14 cellular contexts compared by ENCODE assay signal in the genomic region with DNA sequence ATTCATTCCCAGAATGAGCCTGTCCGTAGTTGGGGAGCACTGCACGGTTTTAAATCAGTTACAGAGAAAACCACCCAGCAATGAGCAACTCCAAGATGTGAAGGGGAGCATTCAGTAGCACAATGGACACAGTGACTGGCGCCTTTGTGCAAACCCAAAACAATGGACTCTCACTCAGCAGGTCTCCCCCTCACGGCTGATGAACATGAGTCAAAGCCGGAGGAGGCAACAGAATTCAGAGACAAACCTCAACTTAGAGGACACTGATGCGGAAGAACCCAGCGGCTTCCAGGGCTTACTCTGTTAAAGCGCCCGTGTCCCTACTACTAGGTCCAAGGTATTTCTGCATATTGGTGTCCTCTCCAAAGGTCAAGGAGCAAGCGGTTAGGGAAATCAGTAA. TPM values are rescaled to one million over a fixed set of nuclear protein-coding genes. Genes with fewer than 3 reads are reported as not detected.
DNase-seq lines count a peak whose midpoint lies in the region; ATAC-seq and TF ChIP-seq lines count a peak whose summit lies in the region.
"Had no signal": no experiment of that assay in that cellular context is flagged by ENCODE, and none has a peak within 500 bp of the region (broad histone marks: within the 10 kb centered on the region; RNA-seq: fewer than 3 reads in every experiment).

No MANE protein-coding gene starts in this region.

- CTCF ChIA-PET in IMR-90 (lab: Yijun Ruan, JAX), result no interaction called here

- no peak overlapping the region for H2BK15ac ChIP-seq in IMR-90 (ENCODE audit: low read depth, low read length)

- H2BK20ac ChIP-seq in IMR-90 (ENCODE audit: low read depth, low read length), result no peak overlapping the region

- H2AK5ac ChIP-seq in IMR-90 (ENCODE audit: low read depth, low read length), result no peak overlapping the region

- H4K8ac ChIP-seq in IMR-90 (ENCODE audit: low read depth in 2 of 2, low read length in 2 of 2), result no peak overlapping the region

- H2AFZ ChIP-seq in IMR-90 (replicated peaks; ENCODE audit: low read length, poor library complexity), result no peak overlapping the region
- H2AFZ ChIP-seq: parathyroid adenoma had no signal

- no peak overlapping the region for H3K9ac ChIP-seq in IMR-90 (ENCODE audit: low read depth, low read length)
- H3K9ac ChIP-seq: parathyroid adenoma had no signal

- no peak overlapping the region for H3K18ac ChIP-seq in IMR-90 (ENCODE audit: low read depth, low read length)

- H3K79me1 ChIP-seq in IMR-90 (ENCODE audit: low read depth in 1 of 2, low read length in 2 of 2), result no peaks in the 10 kb centered on the region

- 83% methylated on average over 1 of the region's 10 CpGs; no CpG with 5 or more reads in 1 of the 2 experiments for WGBS in IMR-90 (ENCODE audit: extremely low coverage in 2 of 2, insufficient read length in 1 of 2), 2 experiments
- 81 to 90% (median 87%) methylated on average over 10 of the region's 10 CpGs for WGBS in spleen, 5 donors
- WGBS in body of pancreas, 2 donors, result 60 to 63% methylated on average over 7 to 10 of the region's 10 CpGs

- BruUV-seq in IMR-90 (replicated peaks; lab: Mats Ljungman, UMichigan), result no TSS peak

- ATAC-seq in IMR-90 (ENCODE audit: low read depth), result no peak
- ATAC-seq in body of pancreas, result no peak

- no peak overlapping the region for H3K23ac ChIP-seq in IMR-90 (ENCODE audit: low read depth, low read length)

- H2BK120ac ChIP-seq in IMR-90 (ENCODE audit: low read depth, low read length), result no peak overlapping the region

- POLR2A ChIA-PET in IMR-90 (lab: Charles Lee; ENCODE audit: unreplicated experiment), result no interaction called here

- intact Hi-C loops in IMR-90 (cut with micrococcal nuclease), result no loop called here
- intact Hi-C loops in spleen (cut with DNase I; ENCODE audit: low total_unique reads), result no loop called here
- intact Hi-C loops in body of pancreas (cut with DNase I), result no loop called here

- no peak overlapping the region for H2BK5ac ChIP-seq in IMR-90 (ENCODE audit: low read depth, low read length, poor library complexity, severe bottlenecking)

- in situ Hi-C loops in IMR-90 (cut with MboI; ENCODE audit: low sequenced_read_pairs), result no loop called here

- no peak for TF ChIP-seq RAD21 in IMR-90 (IDR thresholded peaks at IDR 0.05; ENCODE audit: low read length)

- H2AK9ac ChIP-seq in IMR-90 (replicated peaks; ENCODE audit: low read depth, low read length, poor library complexity), result no peak overlapping the region

- H4K5ac ChIP-seq in IMR-90 (ENCODE audit: low read depth, low read length), result no peak overlapping the region

- H4K91ac ChIP-seq in IMR-90 (ENCODE audit: insufficient read depth, low read depth, low read length), result no peak overlapping the region

- H3K4ac ChIP-seq in IMR-90 (ENCODE audit: low read depth, low read length), result no peak overlapping the region

- peak overlapping the region; percentile 5; the same call in 1 of the 2 replicates for H3K14ac ChIP-seq in IMR-90 (replicated peaks; ENCODE audit: low read depth, low read length)

- H3K9me3 ChIP-seq in IMR-90 (ENCODE audit: control insufficient read depth, insufficient read depth, low read length) (no peaks in the 10 kb centered on the region), spleen (no peaks in the 10 kb centered on the region), body of pancreas (no peaks in the 10 kb centered on the region)

- no peak for TF ChIP-seq CTCF in IMR-90 (conservative IDR thresholded peaks at IDR 0.05; ENCODE audit: low read depth, low read length)
- TF ChIP-seq CTCF in spleen (IDR thresholded peaks at IDR 0.05 in 8 of 11, conservative IDR thresholded peaks at IDR 0.05 in 3 of 11), result no peak
- no peak for TF ChIP-seq CTCF in body of pancreas (IDR thresholded peaks at IDR 0.05)

- H3K27me3 ChIP-seq in IMR-90 (ENCODE audit: control insufficient read depth, insufficient read depth, low read length) (no peaks in the 10 kb centered on the region), spleen (replicated peaks in 1 of 7) (no peaks in the 10 kb centered on the region), body of pancreas (no peaks in the 10 kb centered on the region)

- DNase-seq in IMR-90 (no peak), amygdala (lab: John Stamatoyannopoulos, UW) (peak in 46 of 56 donors; percentile 25 to 89 (median 65)), inferior parietal cortex (ENCODE audit: extremely low spot score) (peak; percentile 79), superior temporal gyrus (ENCODE audit: extremely low spot score) (peak; percentile 95), spleen (no peak), erythroblast (lab: John Stamatoyannopoulos, UW) (no peak), body of pancreas (no peak)
- DNase-seq: DMS 273 treated with DMSO at 0.1 percent for 48 hours; endodermal cell; NCI-H526 treated with DMSO at 0.1 percent for 48 hours; stimulated activated CD4-positive, alpha-beta T cell treated with anti-CD3 and anti-CD28 coated beads, Interleukin-4, amount 100 ng/mL, for 1 hour; stimulated activated naive CD4-positive, alpha-beta T cell had no signal

- no peak for TF ChIP-seq POLR2A in IMR-90 (IDR thresholded peaks at IDR 0.05; ENCODE audit: low read depth, low read length)
- no peak for TF ChIP-seq POLR2A in spleen (IDR thresholded peaks at IDR 0.05)
- no peak for TF ChIP-seq POLR2A in erythroblast (IDR thresholded peaks at IDR 0.05; ENCODE audit: low read length)
- TF ChIP-seq POLR2A in body of pancreas (IDR thresholded peaks at IDR 0.05), result no peak

- H3K4me1 ChIP-seq in IMR-90 (ENCODE audit: control insufficient read depth, insufficient read depth, low read length) (peaks cover 7% of the 10 kb centered on the region), spleen (peaks cover 18 to 51% (median 42%) of the 10 kb centered on the region in 6 donors), body of pancreas (no peaks in the 10 kb centered on the region)

- H4K20me1 ChIP-seq in IMR-90 (ENCODE audit: insufficient read depth, low read length), result no peaks in the 10 kb centered on the region

- no peak overlapping the region for H3K56ac ChIP-seq in IMR-90 (ENCODE audit: extremely low read depth, insufficient read depth, low read length)

- no peak overlapping the region for H3K4me2 ChIP-seq in IMR-90 (ENCODE audit: low read depth, low read length)

- dilution Hi-C loops in IMR-90 (cut with HindIII; ENCODE audit: low sequenced_read_pairs, unreplicated experiment), result no loop called here

- no peak overlapping the region for H3K27ac ChIP-seq in IMR-90 (ENCODE audit: insufficient read depth, low read length)
- no peak overlapping the region for H3K27ac ChIP-seq in spleen
- H3K27ac ChIP-seq in body of pancreas, result no peak overlapping the region
- H3K27ac ChIP-seq: parathyroid adenoma had no signal

- 0 out of 2 replicates have a peak, but pooled peaks cover 3% of the 10 kb centered on the region for H3K9me1 ChIP-seq in IMR-90 (ENCODE audit: insufficient read depth, low read length)

- H3K4me3 ChIP-seq in IMR-90 (ENCODE audit: insufficient read depth, low read depth, low read length) (no peak overlapping the region), spleen (no peak overlapping the region), body of pancreas (no peak overlapping the region)
- H3K4me3 ChIP-seq: lung had no signal

- H3K36me3 ChIP-seq in IMR-90 (ENCODE audit: control insufficient read depth, insufficient read depth, low read length) (0 out of 2 replicates have a peak, but pooled peaks cover 1% of the 10 kb centered on the region), spleen (peaks cover 0 to 10% (median 3%) of the 10 kb centered on the region in 6 donors), body of pancreas (replicated peaks in 1 of 2; ENCODE audit: insufficient read depth in 1 of 2, low read depth in 2 of 2) (no peaks in the 10 kb centered on the region)

TF ChIP-seq in IMR-90, 13 proteins besides CTCF, POLR2A, EP300 and RAD21:
- TF ChIP-seq RFX5 (IDR thresholded peaks at IDR 0.05; ENCODE audit: low read depth, low read length) (no peak), MAZ (IDR thresholded peaks at IDR 0.05; ENCODE audit: borderline replicate concordance, low read depth, low read length) (no peak)

RNA-seq across cellular contexts. Expression of gene PLEKHF1, which starts 17.7 kb away (rescaled TPM):
- total RNA-seq in IMR-90 (2012; rRNA removed) (4.7 and 5.0 TPM in 2 replicates), spleen (10 to 100 TPM; 12.4 to 28.0 (median 18.5) TPM), body of pancreas (10 to 100 TPM; 13.5 to 16.5 TPM)
- polyA plus RNA-seq in IMR-90 (2012; rRNA removed) (6.6 and 7.2 TPM in 2 replicates), spleen (10 to 100 TPM in 2 of 3 donors, 1 to 10 TPM in 1; 9.7 to 18.6 (median 10.7) TPM)
- polyA plus RNA-seq in IMR-90 (2012; cell fraction: cytosol; rRNA removed), result 7.0 and 12.9 TPM in 2 replicates
- polyA plus RNA-seq in IMR-90 (2012; cell fraction: nucleus; rRNA removed; ENCODE audit: low replicate concordance), result 10.8 and 25.4 TPM in 2 replicates

RNA-seq across cellular contexts. Expression of gene C19orf12, which starts 32.1 kb away (rescaled TPM):
- total RNA-seq in IMR-90 (2012; rRNA removed), result 16.3 and 19.2 TPM in 2 replicates
- 24.0 and 24.2 TPM in 2 replicates for polyA plus RNA-seq in IMR-90 (2012; rRNA removed)
- polyA plus RNA-seq in IMR-90 (2012; cell fraction: cytosol; rRNA removed), result 16.3 and 25.0 TPM in 2 replicates
- 21.2 and 29.1 TPM in 2 replicates for polyA plus RNA-seq in IMR-90 (2012; cell fraction: nucleus; rRNA removed; ENCODE audit: low replicate concordance)
- total RNA-seq in spleen, result 10 to 100 TPM; 24.2 to 36.9 (median 30.2) TPM
- polyA plus RNA-seq in spleen, result 10 to 100 TPM; 13.8 to 19.3 (median 13.9) TPM
- 10 to 100 TPM; 18.2 to 23.7 TPM for total RNA-seq in body of pancreas

Comparison
In these comparisons a context has a peak if more than half of its experiments do, and no peak if none do; other contexts are left out.
1. DNase-seq: peak in amygdala (46 of 56), inferior parietal cortex (single experiment) and superior temporal gyrus (single experiment); none in IMR-90 (single experiment), spleen (single experiment), erythroblast (0 of 2) and body of pancreas (0 of 4).